9 cellular contexts compared by ENCODE assay signal in genomic region chr5:90020575-90021535, GRCh38.
DNase-seq lines count a peak whose midpoint lies in the region; ATAC-seq and TF ChIP-seq lines count a peak whose summit lies in the region.
"Had no signal": no experiment of that assay in that cellular context is flagged by ENCODE, and none has a peak within 500 bp of the region (broad histone marks: within the 10 kb centered on the region; RNA-seq: fewer than 3 reads in every experiment).

No MANE protein-coding gene starts in this region.

- TF ChIP-seq CTCF in heart left ventricle (IDR thresholded peaks at IDR 0.05): no peak

- H3K27ac ChIP-seq in heart left ventricle: peak overlapping the region in 7 of 12 donors; percentile 10 to 85 (median 17)
- no peak overlapping the region for H3K27ac ChIP-seq in subcutaneous abdominal adipose tissue (ENCODE audit: low read depth, low read length)

- H3K4me1 ChIP-seq in heart left ventricle (peaks cover 0 to 25% (median 0%) of the 10 kb centered on the region in 12 donors), subcutaneous abdominal adipose tissue (ENCODE audit: control insufficient read depth in 5 of 5, insufficient read depth in 5 of 5, low read length in 5 of 5) (peaks cover 0 to 8% (median 0%) of the 10 kb centered on the region in 5 donors)

- intact Hi-C loops in heart left ventricle (cut with DNase I): no loop called here
- intact Hi-C loops in cardiac septum (cut with DNase I): no loop called here

- no peak for TF ChIP-seq POLR2A in heart left ventricle (IDR thresholded peaks at IDR 0.05)

- H3K4me3 ChIP-seq in heart left ventricle (peak overlapping the region in 10 of 12 donors; percentile 10 to 58 (median 28)), subcutaneous abdominal adipose tissue (ENCODE audit: low read depth in 1 of 5, low read length in 5 of 5) (peak overlapping the region in 4 of 5 donors; percentile 16 to 59 (median 44))

- no peaks in the 10 kb centered on the region for H3K9me3 ChIP-seq in heart left ventricle
- no peaks in the 10 kb centered on the region for H3K9me3 ChIP-seq in subcutaneous abdominal adipose tissue (ENCODE audit: control insufficient read depth in 5 of 5, low read length in 5 of 5)

- no peak overlapping the region for H3K9ac ChIP-seq in subcutaneous abdominal adipose tissue (ENCODE audit: low read length in 5 of 5)

- no peaks in the 10 kb centered on the region for H3K27me3 ChIP-seq in heart left ventricle
- no peaks in the 10 kb centered on the region for H3K27me3 ChIP-seq in subcutaneous abdominal adipose tissue (ENCODE audit: control insufficient read depth in 5 of 5, insufficient read depth in 4 of 5, low read length in 5 of 5)

- WGBS in heart left ventricle, 4 donors: 77 to 79% (median 79%) methylated on average over 5 of the region's 5 CpGs

- H3K36me3 ChIP-seq in heart left ventricle (no peaks in the 10 kb centered on the region), subcutaneous abdominal adipose tissue (ENCODE audit: control insufficient read depth in 5 of 5, insufficient read depth in 5 of 5, low read length in 5 of 5) (no peaks in the 10 kb centered on the region)

- ATAC-seq in heart left ventricle (peak in 3 of 4 donors; percentile 44 to 80 (median 62)), HG03103 (IDR thresholded peaks at IDR 0.05; ENCODE audit: low read depth, unreplicated experiment) (peak; percentile 92)

- in situ Hi-C loops in G401 (cut with HindIII; ENCODE audit: low sequenced_read_pairs): no loop called here

- DNase-seq in heart left ventricle: no peak
- no peak for DNase-seq in cardiac septum (ENCODE audit: low spot score)
- DNase-seq in RKO (ENCODE audit: low spot score): peak; percentile 47
- DNase-seq in globus pallidus (ENCODE audit: low spot score): peak; percentile 47
- DNase-seq in G401 (ENCODE audit: low spot score): no peak
- no peak for DNase-seq in iPS-NIHi7 (ENCODE audit: extremely low spot score)
- DNase-seq: activated naive CD8-positive, alpha-beta T cell treated with anti-CD3 and anti-CD28 coated beads, Interleukin-2, amount 10 ng/mL, durations not matched to agents 7 days and 5 days had no signal

Comparison
In these comparisons a context has a peak if more than half of its experiments do, and no peak if none do; other contexts are left out.
1. DNase-seq: peak in RKO (single experiment) and globus pallidus (single experiment); none in heart left ventricle (0 of 5), cardiac septum (single experiment), G401 (single experiment) and iPS-NIHi7 (single experiment).